ENCODE assay signal across 1 cellular context in the genomic region with DNA sequence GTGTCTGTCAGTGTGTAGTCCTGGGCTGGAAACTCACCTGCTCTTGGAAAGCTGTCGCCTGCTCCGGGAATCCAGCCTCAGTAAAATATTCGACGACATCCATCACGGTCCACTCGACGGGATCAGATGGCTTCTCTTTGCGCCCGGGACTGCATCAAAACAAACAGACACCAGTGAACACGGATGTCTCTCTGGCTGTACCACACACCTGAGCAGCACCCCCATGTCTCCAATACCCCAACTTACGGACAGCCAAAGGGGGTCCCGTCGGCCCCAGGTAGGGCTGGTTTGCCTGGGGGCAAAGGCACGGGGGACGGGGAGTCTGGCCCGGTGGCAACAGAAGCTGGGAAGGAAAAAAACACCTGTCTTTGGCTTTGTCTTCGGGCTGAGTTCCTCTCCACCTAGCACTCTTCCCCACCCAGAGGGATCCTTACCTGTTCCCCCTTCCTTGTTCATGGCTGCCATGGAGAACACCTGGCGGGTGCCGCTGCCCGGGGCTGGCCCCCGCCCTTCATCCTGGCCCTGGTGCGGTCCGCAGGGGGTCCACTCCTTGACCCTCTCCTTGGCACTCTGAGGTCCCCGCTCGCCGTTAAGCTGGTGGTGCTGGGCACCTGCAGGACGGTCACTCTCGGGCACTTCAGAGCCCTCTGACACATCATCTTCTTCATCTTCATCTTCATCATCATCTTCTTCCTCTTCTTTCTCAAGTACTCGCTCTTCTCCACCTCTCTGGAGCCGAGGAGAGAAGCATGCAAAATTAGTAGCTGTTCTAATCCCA.
TF ChIP-seq lines count a peak whose summit lies in the region.

No MANE protein-coding gene starts in this region.

TF ChIP-seq in HepG2, 621 proteins besides CTCF, POLR2A, EP300 and RAD21:
- TF ChIP-seq, protein P1, sequence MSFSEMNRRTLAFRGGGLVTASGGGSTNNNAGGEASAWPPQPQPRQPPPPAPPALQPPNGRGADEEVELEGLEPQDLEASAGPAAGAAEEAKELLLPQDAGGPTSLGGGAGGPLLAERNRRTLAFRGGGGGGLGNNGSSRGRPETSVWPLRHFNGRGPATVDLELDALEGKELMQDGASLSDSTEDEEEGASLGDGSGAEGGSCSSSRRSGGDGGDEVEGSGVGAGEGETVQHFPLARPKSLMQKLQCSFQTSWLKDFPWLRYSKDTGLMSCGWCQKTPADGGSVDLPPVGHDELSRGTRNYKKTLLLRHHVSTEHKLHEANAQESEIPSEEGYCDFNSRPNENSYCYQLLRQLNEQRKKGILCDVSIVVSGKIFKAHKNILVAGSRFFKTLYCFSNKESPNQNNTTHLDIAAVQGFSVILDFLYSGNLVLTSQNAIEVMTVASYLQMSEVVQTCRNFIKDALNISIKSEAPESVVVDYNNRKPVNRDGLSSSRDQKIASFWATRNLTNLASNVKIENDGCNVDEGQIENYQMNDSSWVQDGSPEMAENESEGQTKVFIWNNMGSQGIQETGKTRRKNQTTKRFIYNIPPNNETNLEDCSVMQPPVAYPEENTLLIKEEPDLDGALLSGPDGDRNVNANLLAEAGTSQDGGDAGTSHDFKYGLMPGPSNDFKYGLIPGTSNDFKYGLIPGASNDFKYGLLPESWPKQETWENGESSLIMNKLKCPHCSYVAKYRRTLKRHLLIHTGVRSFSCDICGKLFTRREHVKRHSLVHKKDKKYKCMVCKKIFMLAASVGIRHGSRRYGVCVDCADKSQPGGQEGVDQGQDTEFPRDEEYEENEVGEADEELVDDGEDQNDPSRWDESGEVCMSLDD (CRISPR knock-in tag; IDR thresholded peaks at IDR 0.05; ENCODE audit: borderline replicate concordance) = no peak
- TF ChIP-seq NR2F6 (IDR thresholded peaks at IDR 0.05) (no peak), NR2F6 (CRISPR knock-in tag; IDR thresholded peaks at IDR 0.05) (no peak), ZBTB38 (CRISPR knock-in tag; IDR thresholded peaks at IDR 0.05) (peak; percentile 50; the same call in 1 of the 2 replicates), RXRB (CRISPR knock-in tag; IDR thresholded peaks at IDR 0.05; ENCODE audit: borderline replicate concordance) (no peak), MAZ (IDR thresholded peaks at IDR 0.05; ENCODE audit: borderline replicate concordance, low read depth, low read length) (no peak), MAZ (CRISPR knock-in tag; IDR thresholded peaks at IDR 0.05; ENCODE audit: low read depth) (no peak), ZNF747 (CRISPR knock-in tag; IDR thresholded peaks at IDR 0.05; ENCODE audit: borderline replicate concordance) (no peak)
